In the genomic region with DNA sequence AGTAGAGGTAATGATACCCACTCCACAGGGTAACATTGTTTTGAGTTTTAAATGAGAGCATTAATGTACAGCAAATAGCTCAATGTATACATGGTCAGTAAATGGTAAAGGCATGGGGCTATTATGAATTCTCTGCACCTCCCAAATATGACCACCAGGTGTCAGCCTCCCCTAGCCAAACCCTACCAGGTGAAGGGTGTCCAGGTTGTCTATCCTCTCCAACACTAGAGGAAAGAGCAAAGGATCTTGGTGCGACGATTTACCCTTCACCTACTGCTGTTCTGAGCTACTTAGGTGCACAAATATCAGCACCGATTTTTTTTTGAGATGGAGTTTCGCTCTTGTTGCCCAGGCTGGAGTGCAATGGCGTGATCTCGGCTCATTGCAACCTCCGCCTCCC, we compare ENCODE assay signal across 8 cellular contexts. TPM values are rescaled to one million over a fixed set of nuclear protein-coding genes. Genes with fewer than 3 reads are reported as not detected.
DNase-seq lines count a peak whose midpoint lies in the region; ATAC-seq and TF ChIP-seq lines count a peak whose summit lies in the region.

No MANE protein-coding gene starts in this region.

- H3K27ac ChIP-seq in OCI-LY1 (ENCODE audit: low read depth, low read length, poor library complexity, severe bottlenecking): no peak overlapping the region
- no peak overlapping the region for H3K27ac ChIP-seq in neutrophil
- H3K27ac ChIP-seq in upper lobe of right lung: no peak overlapping the region

- H3K4me1 ChIP-seq in OCI-LY1 (ENCODE audit: insufficient read depth, low read length, severe bottlenecking) (peaks cover 7% of the 10 kb centered on the region), neutrophil (ENCODE audit: control insufficient read depth in 1 of 2, insufficient read depth in 1 of 2, low read depth in 1 of 2, low read length in 1 of 2) (no peaks in the 10 kb centered on the region), upper lobe of right lung (no peaks in the 10 kb centered on the region)

- DNase-seq in DMS53 treated with DMSO at 0.1 percent for 48 hours (lab: John Stamatoyannopoulos, UW; ENCODE audit: unreplicated experiment) (peak; percentile 65), HuH-7.5 (ENCODE audit: low spot score) (peak; percentile 57), activated T-cell treated with anti-CD3 and anti-CD28 coated beads for 48 hours (ENCODE audit: low read depth) (peak; percentile 26), fibroblast of peridontal ligament (ENCODE audit: extremely low read depth) (peak; percentile 45), upper lobe of right lung (no peak)

- no peak overlapping the region for H3K9ac ChIP-seq in OCI-LY1 (ENCODE audit: low read length)

- H3K27me3 ChIP-seq in OCI-LY1 (ENCODE audit: insufficient read depth, low read length) (no peaks in the 10 kb centered on the region), neutrophil (no peaks in the 10 kb centered on the region), upper lobe of right lung (no peaks in the 10 kb centered on the region)

- ATAC-seq in GM21528 (IDR thresholded peaks at IDR 0.05; ENCODE audit: low FRiP score, unreplicated experiment): peak; percentile 71
- ATAC-seq in upper lobe of right lung: peak; percentile 97

- no peak overlapping the region for H2AFZ ChIP-seq in OCI-LY1 (ENCODE audit: low read length)

- H3K36me3 ChIP-seq in OCI-LY1 (ENCODE audit: insufficient read depth, low read length) (no peaks in the 10 kb centered on the region), neutrophil (no peaks in the 10 kb centered on the region), upper lobe of right lung (no peaks in the 10 kb centered on the region)

- intact Hi-C loops in upper lobe of right lung (cut with DNase I): no loop called here

- TF ChIP-seq CTCF in OCI-LY1 (IDR thresholded peaks at IDR 0.05; ENCODE audit: low read length): peak; percentile 66
- peak; percentile 75 for TF ChIP-seq CTCF in neutrophil (IDR thresholded peaks at IDR 0.05)
- TF ChIP-seq CTCF in upper lobe of right lung (IDR thresholded peaks at IDR 0.05): peak; percentile 76

- no peaks in the 10 kb centered on the region for H3F3A ChIP-seq in OCI-LY1 (ENCODE audit: insufficient read depth, low read length)

- H3K79me2 ChIP-seq in OCI-LY1 (ENCODE audit: insufficient read depth, low read length): no peaks in the 10 kb centered on the region

- H3K9me2 ChIP-seq in OCI-LY1 (ENCODE audit: low read depth, low read length): no peaks in the 10 kb centered on the region

- no peak overlapping the region; the same call in 1 of the 2 replicates for H3K4me2 ChIP-seq in OCI-LY1 (ENCODE audit: low read length)

- H3K4me3 ChIP-seq in OCI-LY1 (ENCODE audit: low read depth, low read length, poor library complexity, severe bottlenecking) (no peak overlapping the region), neutrophil (ENCODE audit: low read depth in 1 of 2, low read length in 1 of 2) (no peak overlapping the region), upper lobe of right lung (no peak overlapping the region)

- H3K9me3 ChIP-seq in OCI-LY1 (ENCODE audit: low read length) (no peaks in the 10 kb centered on the region), neutrophil (no peaks in the 10 kb centered on the region), upper lobe of right lung (no peaks in the 10 kb centered on the region)

- no peaks in the 10 kb centered on the region for H4K20me1 ChIP-seq in OCI-LY1 (ENCODE audit: insufficient read depth, low read length)

RNA-seq across cellular contexts. Expression of a gene that starts 26.5 kb away (rescaled TPM):
- total RNA-seq in upper lobe of right lung: 58.2 TPM
